ENCODE assay signal across 8 cellular contexts in the genomic region with DNA sequence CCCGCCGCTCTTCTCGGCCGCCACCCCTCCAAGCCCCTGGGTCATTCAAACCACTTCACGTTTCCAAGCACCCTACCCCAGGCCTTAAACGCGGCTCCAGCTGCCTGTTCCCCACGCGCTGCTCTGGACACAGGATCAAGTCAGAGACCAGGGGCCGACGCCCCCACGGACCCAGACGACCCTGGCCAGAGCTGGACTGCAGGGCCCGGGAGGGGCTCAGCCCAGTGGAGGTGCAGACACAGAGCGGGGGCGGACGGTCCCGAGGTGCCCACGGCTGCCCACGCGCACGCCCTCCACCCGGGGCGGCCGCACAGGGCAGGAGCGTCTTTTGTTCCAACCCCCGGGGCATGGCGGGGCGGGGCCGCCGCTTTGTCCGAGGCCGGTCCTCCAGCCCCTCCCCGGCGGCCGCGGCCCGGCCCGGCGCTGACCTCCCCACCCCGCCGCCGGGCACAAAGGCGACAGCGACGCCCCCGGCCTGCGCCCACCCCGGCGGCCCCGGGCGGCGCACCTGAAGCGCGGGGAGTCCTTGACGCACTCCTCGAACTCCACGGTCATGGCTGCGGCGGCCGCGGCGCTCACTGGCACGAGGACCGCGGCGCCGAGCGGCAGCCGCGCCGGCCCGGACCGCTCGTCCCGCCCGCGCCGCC. TPM values are rescaled to one million over a fixed set of nuclear protein-coding genes. Genes with fewer than 3 reads are reported as not detected.
DNase-seq lines count a peak whose midpoint lies in the region; ATAC-seq and TF ChIP-seq lines count a peak whose summit lies in the region.

No MANE protein-coding gene starts in this region.

- H3K9me3 Mint-ChIP-seq in brain, result no peaks in the 10 kb centered on the region

- peak overlapping the region; percentile 69 for H2AFZ ChIP-seq in ACC112 (ENCODE audit: low read length, unreplicated experiment)

- peak overlapping the region; percentile 92 to 98 (median 95) for H3K27ac Mint-ChIP-seq in brain

- H3K27me3 ChIP-seq in ACC112 (ENCODE audit: insufficient read depth, low read length) (no peaks in the 10 kb centered on the region), thyroid gland (no peaks in the 10 kb centered on the region)

- H3K36me3 ChIP-seq in ACC112 (ENCODE audit: insufficient read depth, low read length) (0 out of 2 replicates have a peak, but pooled peaks cover 4% of the 10 kb centered on the region), thyroid gland (peaks cover 12 to 16% of the 10 kb centered on the region in 2 donors)

- H3K4me3 Mint-ChIP-seq in brain, result peak overlapping the region; percentile 91 to 95 (median 94)

- H3K9me3 ChIP-seq in thyroid gland, result no peaks in the 10 kb centered on the region

- WGBS in thyroid gland, 2 donors, result 1 to 3% methylated on average over 14 to 20 of the region's 79 CpGs

- peaks cover 40% of the 10 kb centered on the region for H3K79me2 ChIP-seq in ACC112 (ENCODE audit: control insufficient read depth, insufficient read depth, low read length, unreplicated experiment)

- H3K36me3 Mint-ChIP-seq in brain, result no peaks in the 10 kb centered on the region

- H3K4me1 ChIP-seq in ACC112 (ENCODE audit: control insufficient read depth, insufficient read depth, low read length, unreplicated experiment) (peaks cover 37% of the 10 kb centered on the region), thyroid gland (peaks cover 32 to 39% of the 10 kb centered on the region in 2 donors)

- intact Hi-C loops in thyroid gland (cut with DNase I), result no loop called here

- H3K27ac ChIP-seq in ACC112 (ENCODE audit: low read depth, low read length) (peak overlapping the region; percentile 54; the same call in 1 of the 2 replicates), thyroid gland (peak overlapping the region in 2 of 3 donors; percentile 41 to 46)

- DNase-seq in HK-2 (ENCODE audit: unreplicated experiment) (peak; percentile 55), left lobe of liver (ENCODE audit: low spot score) (peak; percentile 66), thyroid gland (peak; percentile 44 to 50), NCI-H446 (lab: John Stamatoyannopoulos, UW) (no peak)

- H3K4me1 Mint-ChIP-seq in brain, result peaks cover 26% of the 10 kb centered on the region

- ATAC-seq in GM18909 (IDR thresholded peaks at IDR 0.05; ENCODE audit: poor library complexity, unreplicated experiment) (peak; percentile 8), left lobe of liver (peak; percentile 4), GM21423 (IDR thresholded peaks at IDR 0.05; ENCODE audit: unreplicated experiment) (no peak)

- TF ChIP-seq CTCF in brain (conservative IDR thresholded peaks at IDR 0.05), result no peak
- TF ChIP-seq CTCF in thyroid gland (IDR thresholded peaks at IDR 0.05), result no peak

- H3K4me3 ChIP-seq in ACC112 (ENCODE audit: low read depth, low read length) (peak overlapping the region; percentile 99), thyroid gland (replicated peaks in 1 of 3) (peak overlapping the region; percentile 70 to 85 (median 85))

- peaks cover 9% of the 10 kb centered on the region for H3K27me3 Mint-ChIP-seq in brain

- peak in 1 of 2 donors; percentile 46 for TF ChIP-seq POLR2A in thyroid gland (IDR thresholded peaks at IDR 0.05)

RNA-seq across cellular contexts. Expression of gene ACAP3, which starts 0.3 kb away (rescaled TPM):
- polyA plus RNA-seq in brain (ENCODE audit: insufficient read depth, low read depth, low replicate concordance), result 47.9 TPM
- total RNA-seq in left lobe of liver (31.9 TPM), thyroid gland (10 to 100 TPM; 31.6 to 51.2 (median 42.1) TPM)

RNA-seq across cellular contexts. Expression of gene PUSL1, which starts 1.0 kb away (rescaled TPM):
- 13.6 TPM for polyA plus RNA-seq in brain (ENCODE audit: insufficient read depth, low read depth, low replicate concordance)
- total RNA-seq in left lobe of liver, result 8.4 TPM
- 10 to 100 TPM; 24.0 to 41.4 (median 28.0) TPM for total RNA-seq in thyroid gland

RNA-seq across cellular contexts. Expression of gene INTS11, which starts 17.1 kb away (rescaled TPM):
- polyA plus RNA-seq in brain (ENCODE audit: insufficient read depth, low read depth, low replicate concordance), result 97.8 TPM
- total RNA-seq in left lobe of liver, result 42.4 TPM
- 100 to 1,000 TPM in 2 of 4 donors, 10 to 100 TPM in 2; 68.9 to 116 (median 94.7) TPM for total RNA-seq in thyroid gland

RNA-seq across cellular contexts. Expression of gene CPTP, which starts 17.2 kb away (rescaled TPM):
- 28.2 TPM for polyA plus RNA-seq in brain (ENCODE audit: insufficient read depth, low read depth, low replicate concordance)
- total RNA-seq in left lobe of liver (40.0 TPM), thyroid gland (10 to 100 TPM; 16.7 to 37.3 (median 24.3) TPM)

RNA-seq across cellular contexts. Expression of gene TAS1R3, which starts 23.7 kb away (rescaled TPM):
- 0.24 TPM for polyA plus RNA-seq in brain (ENCODE audit: insufficient read depth, low read depth, low replicate concordance)
- total RNA-seq in left lobe of liver, result 0.30 TPM
- total RNA-seq in thyroid gland, result 1 to 10 TPM in 2 of 4 donors, under 1 TPM in 2; 0.11 to 1.4 (median 0.68) TPM

Comparison
In these comparisons a context has a peak if more than half of its experiments do, and no peak if none do; other contexts are left out.
1. DNase-seq: peak in HK-2 (single experiment), left lobe of liver (single experiment) and thyroid gland (2 of 2); none in NCI-H446 (0 of 2).